Comparison of ENCODE assay signal across 8 cellular contexts in the genomic region with DNA sequence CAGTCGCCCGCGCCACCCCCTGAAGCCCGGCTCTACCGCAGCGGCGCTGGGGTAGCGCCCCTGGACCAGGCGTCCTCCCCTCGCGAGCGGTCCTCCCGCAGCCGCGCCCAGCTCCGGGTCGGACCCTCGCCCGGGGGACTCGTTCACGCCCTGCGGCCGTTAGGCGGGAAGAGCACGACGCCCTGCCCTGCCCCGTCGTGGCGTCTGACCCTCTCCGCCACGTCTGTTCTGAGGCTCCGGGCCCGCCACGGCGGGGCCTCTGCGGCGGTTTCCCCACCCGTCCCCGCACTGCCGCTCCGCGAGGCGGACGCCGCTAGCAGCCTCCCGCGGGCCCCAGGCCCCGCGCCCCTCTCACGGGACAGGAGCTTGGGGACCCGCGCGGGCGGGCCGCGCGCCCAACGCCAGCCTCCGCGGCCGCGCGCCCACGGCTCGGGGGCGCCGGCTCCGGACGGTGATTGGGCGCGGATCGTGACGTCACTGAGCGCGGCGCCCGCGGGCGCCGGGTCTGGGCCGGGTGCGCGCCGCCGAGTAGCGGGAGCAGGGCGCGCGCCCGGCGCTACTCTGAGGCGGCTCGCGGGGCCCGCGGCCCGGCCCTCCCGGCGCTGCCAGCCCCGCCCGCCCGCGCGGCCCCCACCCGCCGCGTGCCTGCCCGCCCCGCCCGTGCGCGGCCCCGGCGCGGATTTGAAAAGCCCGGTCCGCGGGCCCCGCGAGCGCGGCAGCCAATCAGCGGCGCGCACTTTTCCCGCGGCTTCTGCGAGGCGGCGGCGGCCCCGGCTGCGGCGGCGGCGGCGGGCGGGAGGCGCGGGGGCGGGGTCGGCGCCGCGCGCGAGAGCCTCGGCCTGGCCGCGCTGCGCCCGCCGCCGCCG. TPM values are rescaled to one million over a fixed set of nuclear protein-coding genes. Genes with fewer than 3 reads are reported as not detected.
DNase-seq lines count a peak whose midpoint lies in the region; ATAC-seq and TF ChIP-seq lines count a peak whose summit lies in the region.

A gene (plus strand): TSS at position 816 of the 866 bp plus-strand sequence. CDS start 29,262 bp downstream, outside the sequence.

- H3K27ac Mint-ChIP-seq in activated B cell treated with CpG ODN at 0.5 μM for 24 hours = peak within 1 kb of the TSS; percentile 91

- POLR2A ChIA-PET in AG04449 (lab: Yijun Ruan, JAX) (interaction anchor here (0.7 to 1.3 kb wide), 3 partner anchors 9 to 15 kb away, joined by 3 to 6 read pairs (median 5); a partner anchor contains a TSS), activated B cell treated with CpG ODN at 0.5 μM for 24 hours (lab: Charles Lee) (interaction anchor here (1.1 to 1.7 kb wide), 7 partner anchors 9 to 159 kb away, joined by 3 to 35 read pairs (median 6); a partner anchor contains a TSS)

- no peaks in the 10 kb centered on the region for H3K27me3 Mint-ChIP-seq in activated B cell treated with CpG ODN at 0.5 μM for 24 hours

- CTCF ChIA-PET in AG04449 (lab: Yijun Ruan, JAX) = interaction anchor here (0.6 to 1.4 kb wide), 3 partner anchors 9 to 28 kb away, joined by 3 to 4 read pairs (median 3); no protein-coding TSS in a partner anchor
- CTCF ChIA-PET in activated B cell treated with CpG ODN at 0.5 μM for 24 hours (lab: Charles Lee) = interaction anchor here (1.0 to 1.3 kb wide), 2 partner anchors 14 to 178 kb away, joined by 3 to 6 read pairs; a partner anchor contains a TSS

- peak; percentile 58 for ATAC-seq in GM18907 (IDR thresholded peaks at IDR 0.05; ENCODE audit: unreplicated experiment)
- ATAC-seq in HG03135 (IDR thresholded peaks at IDR 0.05; ENCODE audit: unreplicated experiment) = peak; percentile 56
- ATAC-seq in activated B cell treated with CpG ODN at 0.5 μM for 24 hours (ENCODE audit: low read depth) = peak; percentile 66

- H3K36me3 Mint-ChIP-seq in activated B cell treated with CpG ODN at 0.5 μM for 24 hours (ENCODE audit: low read depth) = no peaks in the 10 kb centered on the region

- intact Hi-C loops in activated B cell treated with CpG ODN at 0.5 μM for 24 hours (cut with micrococcal nuclease) = loop anchor here (1.0 to 5.0 kb wide), 7 partner anchors 15 to 623 kb away; a partner anchor contains a TSS

- H3K9me3 Mint-ChIP-seq in activated B cell treated with CpG ODN at 0.5 μM for 24 hours = no peaks in the 10 kb centered on the region

- DNase-seq in AG04449 (ENCODE audit: low read depth, low spot score) (no peak), NCI-H2196 (lab: John Stamatoyannopoulos, UW; ENCODE audit: unreplicated experiment) (peak; percentile 94), activated B cell treated with CpG ODN at 0.5 μM for 24 hours (peak; percentile 90), cardiac fibroblast (ENCODE audit: low read depth in 2 of 2) (peak; percentile 82 to 91), iris pigment epithelial cell (ENCODE audit: low read depth) (peak; percentile 86)
- peak; percentile 80 to 85 for DNase-seq in stimulated activated CD4-positive, alpha-beta T cell treated with anti-CD3 and anti-CD28 coated beads, Interleukin-12 subunit alpha, Interleukin-12 subunit beta, amount 100 ng/mL, for 24 hours (ENCODE audit: low read depth in 2 of 2)

- peak within 1 kb of the TSS; percentile 72 for H3K4me3 ChIP-seq in AG04449 (ENCODE audit: low read depth, low read length)
- H3K4me3 ChIP-seq in cardiac fibroblast (replicated peaks in 1 of 2; ENCODE audit: low read depth in 2 of 2, low read length in 2 of 2) = peak within 1 kb of the TSS; percentile 55 to 72

- TF ChIP-seq CTCF in AG04449 (IDR thresholded peaks at IDR 0.05; ENCODE audit: insufficient read depth, low read length, missing control alignments) = no peak
- TF ChIP-seq CTCF in activated B cell treated with CpG ODN at 0.5 μM for 24 hours (IDR thresholded peaks at IDR 0.05) = no peak
- TF ChIP-seq CTCF in cardiac fibroblast (IDR thresholded peaks at IDR 0.05; ENCODE audit: low read depth, low read length) = no peak

- peak within 1 kb of the TSS; percentile 86 for H3K4me3 Mint-ChIP-seq in activated B cell treated with CpG ODN at 0.5 μM for 24 hours

- H3K4me1 Mint-ChIP-seq in activated B cell treated with CpG ODN at 0.5 μM for 24 hours = peaks cover 27% of the 10 kb centered on the region

RNA-seq across cellular contexts. Expression of the gene that starts here (rescaled TPM):
- total RNA-seq in activated B cell treated with CpG ODN at 0.5 μM for 24 hours = 40.3 and 44.6 TPM in 2 replicates
